7 cellular contexts compared by ENCODE assay signal in genomic region chr1:149917590-149918144, GRCh38. TPM values are rescaled to one million over a fixed set of nuclear protein-coding genes. Genes with fewer than 3 reads are reported as not detected.
A peak's percentile ranks its signal among the peaks of the same experiment; 100 is the strongest.
DNase-seq lines count a peak whose midpoint lies in the region; ATAC-seq and TF ChIP-seq lines count a peak whose summit lies in the region.

Gene SV2A (minus strand): TSS chr1:149917844. CDS start chr1:149913840, 4,004 bp downstream.

- H3K9ac ChIP-seq in GM23248 (peak within 1 kb of the TSS; percentile 53), neural progenitor cell (peak within 1 kb of the TSS; percentile 46)

- peaks cover 3% of the 10 kb centered on the region for H3K27me3 Mint-ChIP-seq in neural progenitor cell (ENCODE audit: insufficient read depth, low read depth)
- H3K27me3 Mint-ChIP-seq in type B pancreatic cell, result peaks cover 4% of the 10 kb centered on the region

- ATAC-seq in GM18870 (IDR thresholded peaks at IDR 0.05; ENCODE audit: unreplicated experiment), result no peak

- peaks cover 36% of the 10 kb centered on the region for H3K4me1 Mint-ChIP-seq in neural progenitor cell
- peaks cover 13% of the 10 kb centered on the region for H3K4me1 Mint-ChIP-seq in type B pancreatic cell (ENCODE audit: unreplicated experiment)

- no peak for TF ChIP-seq CTCF in neural progenitor cell (IDR thresholded peaks at IDR 0.05)
- TF ChIP-seq CTCF in type B pancreatic cell (conservative IDR thresholded peaks at IDR 0.05), result no peak

- H3K4me3 Mint-ChIP-seq in neural progenitor cell, result peak within 1 kb of the TSS; percentile 95
- H3K4me3 Mint-ChIP-seq in type B pancreatic cell, result peak within 1 kb of the TSS; percentile 93

- in situ Hi-C loops in GM23248 (cut with MboI), result no loop called here

- peaks cover 14% of the 10 kb centered on the region for H3K36me3 Mint-ChIP-seq in neural progenitor cell
- H3K36me3 Mint-ChIP-seq in type B pancreatic cell, result peaks cover 4% of the 10 kb centered on the region

- H3K9me3 ChIP-seq in GM23248 (ENCODE audit: low read depth) (no peaks in the 10 kb centered on the region), neural progenitor cell (ENCODE audit: low read depth) (no peaks in the 10 kb centered on the region)

- H3K4me3 ChIP-seq in GM23248, result peak within 1 kb of the TSS; percentile 67
- peak within 1 kb of the TSS; percentile 94 for H3K4me3 ChIP-seq in neural progenitor cell

- H3K9me2 ChIP-seq in GM23248 (ENCODE audit: insufficient read depth), result no peaks in the 10 kb centered on the region

- peaks cover 3% of the 10 kb centered on the region for H3K9me3 Mint-ChIP-seq in neural progenitor cell
- no peaks in the 10 kb centered on the region for H3K9me3 Mint-ChIP-seq in type B pancreatic cell

- H3K4me2 ChIP-seq in GM23248 (ENCODE audit: unreplicated experiment) (peak within 1 kb of the TSS; percentile 71), neural progenitor cell (peak within 1 kb of the TSS; percentile 89)

- H3K27ac ChIP-seq in GM23248 (no peak within 1 kb of the TSS), neural progenitor cell (no peak within 1 kb of the TSS)

- H4K20me1 ChIP-seq in GM23248 (ENCODE audit: insufficient read depth) (no peaks in the 10 kb centered on the region), neural progenitor cell (ENCODE audit: low read depth) (peaks cover 8% of the 10 kb centered on the region)

- peaks cover 17% of the 10 kb centered on the region for H3F3A ChIP-seq in GM23248 (ENCODE audit: insufficient read depth)
- H3F3A ChIP-seq in neural progenitor cell (ENCODE audit: low read depth), result peaks cover 26% of the 10 kb centered on the region

- DNase-seq in GM23248 (peak; percentile 26), NCI-H524 treated with DMSO at 0.1 percent for 48 hours (lab: John Stamatoyannopoulos, UW) (peak; percentile 13), activated T-helper 1 cell treated with Interleukin-2 at 50 U/mL for 16 hours (ENCODE audit: low read depth) (peak; percentile 23), fibroblast of the conjunctiva (ENCODE audit: low read depth) (peak; percentile 41), neural progenitor cell (ENCODE audit: low spot score) (peak; percentile 86), type B pancreatic cell (ENCODE audit: extremely low spot score, unreplicated experiment) (no peak)

- H3K4me1 ChIP-seq in GM23248 (ENCODE audit: insufficient read depth) (no peaks in the 10 kb centered on the region), neural progenitor cell (peaks cover 28% of the 10 kb centered on the region)

- H2AFZ ChIP-seq in GM23248 (peak within 1 kb of the TSS; percentile 79), neural progenitor cell (replicated peaks) (peak within 1 kb of the TSS; percentile 87)

- H3K27me3 ChIP-seq in GM23248 (replicated peaks; ENCODE audit: insufficient read depth), result no peaks in the 10 kb centered on the region
- no peaks in the 10 kb centered on the region for H3K27me3 ChIP-seq in neural progenitor cell

- peaks cover 9% of the 10 kb centered on the region for H3K36me3 ChIP-seq in GM23248 (ENCODE audit: low read depth)
- no peaks in the 10 kb centered on the region for H3K36me3 ChIP-seq in neural progenitor cell

- peak within 1 kb of the TSS; percentile 88 for H3K27ac Mint-ChIP-seq in neural progenitor cell
- no peak within 1 kb of the TSS for H3K27ac Mint-ChIP-seq in type B pancreatic cell

- H3K79me2 ChIP-seq in GM23248 (ENCODE audit: insufficient read depth), result no peaks in the 10 kb centered on the region
- peaks cover 36% of the 10 kb centered on the region for H3K79me2 ChIP-seq in neural progenitor cell (ENCODE audit: low read depth)

- 1 to 4% methylated on average over 12 to 22 of the region's 24 CpGs for WGBS in GM23248 (ENCODE audit: low coverage in 1 of 2, low lambda C conversion rate in 2 of 2, missing lambda C conversion rate in 2 of 2), 2 experiments

RNA-seq across cellular contexts. Expression of gene SV2A, which starts in this region (rescaled TPM):
- 0.51 and 1.1 TPM in 2 replicates for total RNA-seq in GM23248 (2014; rRNA removed; shearing (Covaris generic))
- 0.36 and 0.60 TPM in 2 replicates for polyA plus RNA-seq in GM23248 (2016; fragmentation: Nextera tagmentation; extraction: Ambion mirVana)
- total RNA-seq in neural progenitor cell (ENCODE audit: low replicate concordance) (31.6 and 47.1 TPM in 2 replicates), type B pancreatic cell (ENCODE audit: low replicate concordance) (5.4 and 16.2 TPM in 2 replicates)
